20 cellular contexts compared by ENCODE assay signal in the genomic region with DNA sequence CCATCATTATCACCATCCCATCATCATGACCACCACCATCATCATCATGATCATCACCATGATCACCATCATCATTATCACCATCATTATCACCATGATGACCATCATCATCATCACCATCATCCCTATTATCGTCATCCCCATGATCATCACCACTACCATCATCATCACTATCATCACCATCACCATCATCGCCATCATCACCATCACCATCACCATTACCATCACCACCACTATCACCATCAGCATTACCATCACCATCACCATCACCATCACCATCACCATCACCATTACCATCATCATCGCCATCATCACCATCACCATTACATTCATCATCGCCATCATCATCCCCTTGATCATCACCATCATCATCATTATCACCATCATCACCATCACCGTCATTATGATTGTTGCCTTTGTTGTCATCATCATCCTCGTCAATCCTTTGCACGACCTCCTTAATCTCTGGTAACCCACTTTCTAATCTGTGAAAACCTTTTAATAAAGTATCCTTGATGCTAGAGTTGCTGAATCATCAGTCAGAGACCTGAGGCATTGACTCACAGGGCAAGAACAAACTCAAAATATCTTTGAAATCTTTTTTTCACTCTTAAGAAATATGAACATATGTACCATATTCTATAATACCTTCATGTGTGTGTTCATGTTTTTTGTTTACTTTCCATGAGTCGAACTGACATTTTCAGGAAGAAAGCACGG.
A peak's percentile ranks its signal among the peaks of the same experiment; 100 is the strongest.
DNase-seq lines count a peak whose midpoint lies in the region; ATAC-seq and TF ChIP-seq lines count a peak whose summit lies in the region.
"Had no signal": no experiment of that assay in that cellular context is flagged by ENCODE, and none has a peak within 500 bp of the region (broad histone marks: within the 10 kb centered on the region; RNA-seq: fewer than 3 reads in every experiment).

No MANE protein-coding gene starts in this region.

- no peak overlapping the region for H3K4me3 Mint-ChIP-seq in H9
- H3K4me3 Mint-ChIP-seq in mesothelial cell of epicardium, result no peak overlapping the region
- H3K4me3 Mint-ChIP-seq: CD4-positive, CD25-positive, alpha-beta regulatory T cell; CD8-positive, alpha-beta memory T cell; GM23338 had no signal

- H3K9me3 ChIP-seq in H9 (ENCODE audit: control insufficient read depth, low read depth, low read length), result no peaks in the 10 kb centered on the region
- no peaks in the 10 kb centered on the region for H3K9me3 ChIP-seq in IMR-90 (ENCODE audit: control insufficient read depth, insufficient read depth, low read length)
- no peaks in the 10 kb centered on the region for H3K9me3 ChIP-seq in neuronal stem cell (replicated peaks in 1 of 2; ENCODE audit: control insufficient read depth in 2 of 2, insufficient read depth in 1 of 2, low read depth in 1 of 2, low read length in 2 of 2)
- H3K9me3 ChIP-seq: BE2C had no signal

- H4K91ac ChIP-seq in H9 (ENCODE audit: insufficient read length, low read depth, low read length), result no peak overlapping the region
- peak overlapping the region; percentile 68 for H4K91ac ChIP-seq in IMR-90 (ENCODE audit: insufficient read depth, low read depth, low read length)
- no peak overlapping the region for H4K91ac ChIP-seq in neuronal stem cell (ENCODE audit: low read depth, low read length, poor library complexity)

- no peak overlapping the region for H2AFZ ChIP-seq in H9 (ENCODE audit: low read length)
- H2AFZ ChIP-seq in IMR-90 (replicated peaks; ENCODE audit: low read length, poor library complexity), result no peak overlapping the region
- H2AFZ ChIP-seq in neuronal stem cell (ENCODE audit: low read length), result no peak overlapping the region
- H2AFZ ChIP-seq: GM23338 had no signal

- H3K23me2 ChIP-seq in H9 (ENCODE audit: insufficient read length, low read depth, low read length, poor library complexity, severe bottlenecking), result no peaks in the 10 kb centered on the region

- H3K56ac ChIP-seq in H9 (ENCODE audit: insufficient read length, low read depth, low read length), result peak overlapping the region; percentile 64
- H3K56ac ChIP-seq in IMR-90 (ENCODE audit: extremely low read depth, insufficient read depth, low read length), result no peak overlapping the region

- no peak overlapping the region for H3K4me2 ChIP-seq in H9 (ENCODE audit: insufficient read depth, insufficient read length, low read length)
- no peak overlapping the region for H3K4me2 ChIP-seq in IMR-90 (ENCODE audit: low read depth, low read length)
- H3K4me2 ChIP-seq in neuronal stem cell (ENCODE audit: insufficient read depth, low read length, poor library complexity, severe bottlenecking), result no peak overlapping the region
- H3K4me2 ChIP-seq: GM23338, KMS-11 had no signal

- CTCF ChIA-PET in IMR-90 (lab: Yijun Ruan, JAX), result no interaction called here

- H3K14ac ChIP-seq in H9 (ENCODE audit: insufficient read depth, low read length) (no peak overlapping the region), IMR-90 (replicated peaks; ENCODE audit: low read depth, low read length) (peak overlapping the region; percentile 53), neuronal stem cell (ENCODE audit: low read length) (peak overlapping the region; percentile 25)

- in situ Hi-C loops in IMR-90 (cut with MboI; ENCODE audit: low sequenced_read_pairs), result loop anchor here (5.0 to 10.0 kb wide), 3 partner anchors 92 to 319 kb away; no protein-coding TSS in a partner anchor

- TF ChIP-seq POLR2A in IMR-90 (IDR thresholded peaks at IDR 0.05; ENCODE audit: low read depth, low read length), result no peak

- H3K79me1 ChIP-seq in H9 (ENCODE audit: insufficient read depth, low read depth, low read length, poor library complexity, severe bottlenecking), result no peaks in the 10 kb centered on the region
- H3K79me1 ChIP-seq in IMR-90 (ENCODE audit: low read depth in 1 of 2, low read length in 2 of 2), result peaks cover 16 to 56% of the 10 kb centered on the region in 2 experiments
- no peaks in the 10 kb centered on the region for H3K79me1 ChIP-seq in neuronal stem cell (ENCODE audit: low read depth, low read length)

- H2BK5ac ChIP-seq in H9 (ENCODE audit: insufficient read length, low read length) (no peak overlapping the region), IMR-90 (ENCODE audit: low read depth, low read length, poor library complexity, severe bottlenecking) (peak overlapping the region; percentile 36), neuronal stem cell (ENCODE audit: low read length) (no peak overlapping the region)

- H3K9ac ChIP-seq in H9 (ENCODE audit: extremely low read depth, insufficient read length, low read length) (no peak overlapping the region), IMR-90 (ENCODE audit: low read depth, low read length) (no peak overlapping the region), neuronal stem cell (ENCODE audit: low read depth, low read length, poor library complexity) (no peak overlapping the region)
- H3K9ac ChIP-seq: KMS-11 had no signal

- H3K4me1 ChIP-seq in H9 (ENCODE audit: insufficient read depth, low read length) (no peaks in the 10 kb centered on the region), IMR-90 (ENCODE audit: control insufficient read depth, insufficient read depth, low read length) (peaks cover 39% of the 10 kb centered on the region), neuronal stem cell (ENCODE audit: control insufficient read depth in 2 of 2, insufficient read depth in 1 of 2, low read depth in 1 of 2, low read length in 2 of 2) (peaks cover 0 to 8% of the 10 kb centered on the region in 2 donors)

- H2BK12ac ChIP-seq in H9 (ENCODE audit: insufficient read length, low read depth, low read length), result no peak overlapping the region
- H2BK12ac ChIP-seq in neuronal stem cell (ENCODE audit: low read length), result no peak overlapping the region

- H4K5ac ChIP-seq in H9 (ENCODE audit: insufficient read length, low read depth, low read length), result peak overlapping the region; percentile 44
- no peak overlapping the region for H4K5ac ChIP-seq in IMR-90 (ENCODE audit: low read depth, low read length)

- H3K9me3 Mint-ChIP-seq in H9, result no peaks in the 10 kb centered on the region
- no peaks in the 10 kb centered on the region for H3K9me3 Mint-ChIP-seq in mesothelial cell of epicardium
- H3K9me3 Mint-ChIP-seq: GM23338 had no signal

- intact Hi-C loops in IMR-90 (cut with micrococcal nuclease), result no loop called here

- no peak overlapping the region for H3K18ac ChIP-seq in H9 (ENCODE audit: insufficient read length, low read depth, low read length)
- peak overlapping the region; percentile 22; the same call in 1 of the 2 replicates for H3K18ac ChIP-seq in IMR-90 (ENCODE audit: low read depth, low read length)
- H3K18ac ChIP-seq in neuronal stem cell (ENCODE audit: low read length), result no peak overlapping the region

- no TSS peak for BruUV-seq in IMR-90 (replicated peaks; lab: Mats Ljungman, UMichigan)

- H4K20me1 ChIP-seq in H9 (ENCODE audit: control insufficient read depth, insufficient read depth, insufficient read length) (no peaks in the 10 kb centered on the region), IMR-90 (ENCODE audit: insufficient read depth, low read length) (no peaks in the 10 kb centered on the region)

- no peaks in the 10 kb centered on the region for H3K36me3 ChIP-seq in IMR-90 (ENCODE audit: control insufficient read depth, insufficient read depth, low read length)
- no peaks in the 10 kb centered on the region for H3K36me3 ChIP-seq in neuronal stem cell (replicated peaks in 1 of 2; ENCODE audit: control insufficient read depth in 2 of 2, insufficient read depth in 2 of 2, low read length in 2 of 2)
- H3K36me3 ChIP-seq: BE2C had no signal

- H2AK5ac ChIP-seq in H9 (ENCODE audit: insufficient read length, low read length), result no peak overlapping the region
- H2AK5ac ChIP-seq in IMR-90 (ENCODE audit: low read depth, low read length), result peak overlapping the region; percentile 99
- H2AK5ac ChIP-seq in neuronal stem cell (ENCODE audit: low read depth, low read length), result no peak overlapping the region

- dilution Hi-C loops in IMR-90 (cut with HindIII; ENCODE audit: low sequenced_read_pairs, unreplicated experiment), result no loop called here

- POLR2A ChIA-PET in IMR-90 (lab: Charles Lee; ENCODE audit: unreplicated experiment), result no interaction called here

- TF ChIP-seq CTCF in H9 (conservative IDR thresholded peaks at IDR 0.05), result no peak
- no peak for TF ChIP-seq CTCF in IMR-90 (conservative IDR thresholded peaks at IDR 0.05; ENCODE audit: low read depth, low read length)
- TF ChIP-seq CTCF in mesothelial cell of epicardium (IDR thresholded peaks at IDR 0.05; ENCODE audit: unreplicated experiment), result no peak

- H3K4me1 Mint-ChIP-seq in H9 (peaks cover 12 to 17% of the 10 kb centered on the region in 2 experiments), mesothelial cell of epicardium (peaks cover 39% of the 10 kb centered on the region)
- H3K4me1 Mint-ChIP-seq: CD4-positive, CD25-positive, alpha-beta regulatory T cell; CD8-positive, alpha-beta memory T cell had no signal

- H3K23ac ChIP-seq in H9 (ENCODE audit: insufficient read length, low read depth, low read length) (no peak overlapping the region), IMR-90 (ENCODE audit: low read depth, low read length) (peak overlapping the region; percentile 29; the same call in 1 of the 2 replicates), neuronal stem cell (ENCODE audit: low read depth, low read length, poor library complexity) (no peak overlapping the region)

- no peak overlapping the region for H3T11ph ChIP-seq in H9 (ENCODE audit: low read length)

- H4K8ac ChIP-seq in H9 (replicated peaks; ENCODE audit: insufficient read length, low read depth, low read length), result peak overlapping the region; percentile 23
- peak overlapping the region in 1 of 2 experiments; percentile 31; a peak in 1 of 4 replicates for H4K8ac ChIP-seq in IMR-90 (ENCODE audit: low read depth in 2 of 2, low read length in 2 of 2)
- H4K8ac ChIP-seq in neuronal stem cell (ENCODE audit: low read depth, low read length), result no peak overlapping the region

- H3K4me3 ChIP-seq in IMR-90 (ENCODE audit: insufficient read depth, low read depth, low read length), result no peak overlapping the region
- peak overlapping the region in 1 of 2 donors; percentile 59 for H3K4me3 ChIP-seq in neuronal stem cell (ENCODE audit: low read length in 2 of 2)
- H3K4me3 ChIP-seq: GM23338 had no signal

- H2BK120ac ChIP-seq in H9 (ENCODE audit: low read depth, low read length, poor library complexity, severe bottlenecking) (no peak overlapping the region), IMR-90 (ENCODE audit: low read depth, low read length) (peak overlapping the region; percentile 100), neuronal stem cell (ENCODE audit: low read depth, low read length) (no peak overlapping the region)

- H3K4ac ChIP-seq in H9 (ENCODE audit: low read depth, low read length) (no peak overlapping the region), IMR-90 (ENCODE audit: low read depth, low read length) (peak overlapping the region; percentile 72), neuronal stem cell (ENCODE audit: low read length) (no peak overlapping the region)

- no peak overlapping the region for H2BK15ac ChIP-seq in H9 (ENCODE audit: low read depth, low read length)
- H2BK15ac ChIP-seq in IMR-90 (ENCODE audit: low read depth, low read length), result peak overlapping the region; percentile 71
- H2BK15ac ChIP-seq in neuronal stem cell (ENCODE audit: low read length), result no peak overlapping the region

- TF ChIP-seq RAD21 in IMR-90 (IDR thresholded peaks at IDR 0.05; ENCODE audit: low read length), result no peak

- H3K27ac Mint-ChIP-seq in H9, result no peak overlapping the region
- H3K27ac Mint-ChIP-seq in mesothelial cell of epicardium, result no peak overlapping the region
- H3K27ac Mint-ChIP-seq: CD4-positive, CD25-positive, alpha-beta regulatory T cell; CD8-positive, alpha-beta memory T cell; GM23338 had no signal

- H3K27me3 ChIP-seq in H9 (ENCODE audit: insufficient read depth, low read length) (peaks cover 2% of the 10 kb centered on the region; the same call in 1 of the 2 replicates), IMR-90 (ENCODE audit: control insufficient read depth, insufficient read depth, low read length) (no peaks in the 10 kb centered on the region), neuronal stem cell (ENCODE audit: control insufficient read depth in 3 of 3, insufficient read depth in 3 of 3, low read depth in 1 of 3, low read length in 3 of 3) (peaks cover 0 to 10% (median 0%) of the 10 kb centered on the region in 3 experiments)
- H3K27me3 ChIP-seq: BE2C had no signal

- no peaks in the 10 kb centered on the region for H3K36me3 Mint-ChIP-seq in H9 (ENCODE audit: insufficient read depth in 1 of 3, low read depth in 3 of 3)
- no peaks in the 10 kb centered on the region for H3K36me3 Mint-ChIP-seq in mesothelial cell of epicardium
- H3K36me3 Mint-ChIP-seq: CD4-positive, CD25-positive, alpha-beta regulatory T cell; CD8-positive, alpha-beta memory T cell had no signal

- DNase-seq in H9 (no peak), IMR-90 (no peak), neuronal stem cell (ENCODE audit: low spot score) (no peak), mesothelial cell of epicardium (ENCODE audit: low spot score in 2 of 2, unreplicated experiment in 2 of 2) (no peak), OCI-M1 (lab: John Stamatoyannopoulos, UW) (no peak), dedifferentiated amniotic fluid mesenchymal stem cell (ENCODE audit: extremely low spot score) (no peak)
- DNase-seq: ACHN; BE2C; C1 segment of cervical spinal cord; CD4-positive, CD25-positive, alpha-beta regulatory T cell; CD8-positive, alpha-beta memory T cell; COR-L47; DMS 273 treated with DMSO at 0.1 percent for 48 hours; DMS53; DND-41; EL; H7 had no signal

- H2BK20ac ChIP-seq in H9 (ENCODE audit: low read depth, low read length, poor library complexity, severe bottlenecking) (no peak overlapping the region), IMR-90 (ENCODE audit: low read depth, low read length) (peak overlapping the region; percentile 74)

- H3K27ac ChIP-seq in H9 (ENCODE audit: insufficient read length, low read depth, low read length), result no peak overlapping the region
- H3K27ac ChIP-seq in IMR-90 (ENCODE audit: insufficient read depth, low read length), result no peak overlapping the region
- H3K27ac ChIP-seq in neuronal stem cell (replicated peaks; ENCODE audit: low read length), result no peak overlapping the region
- H3K27ac ChIP-seq: HL-60, KMS-11 had no signal

- H2AK9ac ChIP-seq in IMR-90 (replicated peaks; ENCODE audit: low read depth, low read length, poor library complexity), result no peak overlapping the region

- no peaks in the 10 kb centered on the region for H3K79me2 ChIP-seq in H9 (ENCODE audit: insufficient read depth, low read length)

- H3K9me1 ChIP-seq in IMR-90 (ENCODE audit: insufficient read depth, low read length), result peaks cover 46% of the 10 kb centered on the region

- ATAC-seq in IMR-90 (ENCODE audit: low read depth), result no peak
- ATAC-seq: GM23338 had no signal

- 100% methylated on average over 3 of the region's 9 CpGs for WGBS in H9 (ENCODE audit: extremely low coverage, insufficient read length, low lambda C conversion rate)
- 97 to 100% methylated on average over 2 to 4 of the region's 9 CpGs for WGBS in IMR-90 (ENCODE audit: extremely low coverage in 2 of 2, insufficient read length in 1 of 2), 2 experiments
- 100% methylated on average over 2 of the region's 9 CpGs for WGBS in neuronal stem cell (ENCODE audit: extremely low coverage in 2 of 2, insufficient read length in 2 of 2, insufficient replicate concordance in 1 of 2), 2 donors

- H3K27me3 Mint-ChIP-seq in H9 (ENCODE audit: low read depth) (peaks cover 17% of the 10 kb centered on the region), mesothelial cell of epicardium (ENCODE audit: low read depth) (peaks cover 3% of the 10 kb centered on the region)
